29 cellular contexts compared by ENCODE assay signal in the genomic region with DNA sequence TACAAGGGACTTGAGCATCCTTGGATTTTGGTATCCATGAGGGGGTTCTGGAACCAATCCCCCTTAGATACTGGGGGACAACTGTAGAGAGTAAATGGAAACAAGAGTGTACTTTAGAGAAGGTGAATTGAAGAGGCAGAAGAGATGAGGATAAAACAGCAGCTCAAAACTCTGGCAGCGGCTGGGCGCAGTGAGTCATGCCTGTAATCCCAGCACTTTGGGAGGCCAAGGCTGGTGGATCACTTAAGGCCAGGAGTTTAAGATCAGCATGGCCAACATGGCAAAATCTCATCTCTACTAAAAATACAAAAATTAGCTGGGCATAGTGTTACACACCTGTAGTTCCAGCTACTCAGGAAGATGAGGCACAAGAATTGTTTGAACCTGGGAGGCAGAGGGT.
"Had no signal": no experiment of that assay in that cellular context is flagged by ENCODE, and none has a peak within 500 bp of the region (broad histone marks: within the 10 kb centered on the region; RNA-seq: fewer than 3 reads in every experiment).

No MANE protein-coding gene starts in this region.

- H3K36me3 Mint-ChIP-seq: naive thymus-derived CD8-positive, alpha-beta T cell; neural progenitor cell; stimulated activated naive B cell treated with anti-CD40 and anti-IgM and Interleukin-4, amounts not matched to agents 10 μg/mL and 1 μg/mL and 100 μg/mL, for 72 hours had no signal

- H3K9me3 ChIP-seq: lower lobe of right lung, neutrophil, prostate gland, testis, thyroid gland, vagina had no signal

- H3K4me1 Mint-ChIP-seq: naive thymus-derived CD8-positive, alpha-beta T cell; stimulated activated naive B cell treated with anti-CD40 and anti-IgM and Interleukin-4, amounts not matched to agents 10 μg/mL and 1 μg/mL and 100 μg/mL, for 72 hours had no signal

- H3K4me3 Mint-ChIP-seq: naive thymus-derived CD8-positive, alpha-beta T cell; nephron; neural progenitor cell; stimulated activated naive B cell treated with anti-CD40 and anti-IgM and Interleukin-4, amounts not matched to agents 10 μg/mL and 1 μg/mL and 100 μg/mL, for 72 hours had no signal

- H3K27me3 ChIP-seq: left lung, neural progenitor cell, neutrophil, stomach, testis, thyroid gland, transverse colon, upper lobe of left lung, vagina had no signal

- ATAC-seq: left colon; left lung; lower lobe of right lung; naive thymus-derived CD8-positive, alpha-beta T cell; right cardiac atrium; sciatic nerve; stimulated activated naive B cell treated with anti-CD40 and anti-IgM and Interleukin-4, amounts not matched to agents 10 μg/mL and 1 μg/mL and 100 μg/mL, for 72 hours; stimulated activated naive CD8-positive, alpha-beta T cell treated with anti-CD3 and anti-CD28 coated beads, Interleukin-15, Interleukin-2, amounts not matched to agents 100 U/mL and 50 U/mL, for 24 hours had no signal

- H3K36me3 ChIP-seq: left lung, lower lobe of right lung, neural progenitor cell, neutrophil, prostate gland, stomach, thyroid gland, transverse colon, upper lobe of left lung, vagina had no signal

- H3K4me1 ChIP-seq: left lung, lower lobe of right lung, prostate gland, testis, transverse colon had no signal

- DNase-seq: hippocampal formation; kidney; left colon; left lung; lower lobe of right lung; mammary epithelial cell; mesenchymal stem cell; naive thymus-derived CD8-positive, alpha-beta T cell; occipital lobe; retina; right cardiac atrium; stimulated activated CD4-positive, alpha-beta T cell treated with anti-CD3 and anti-CD28 coated beads, Interleukin-12 subunit alpha, Interleukin-12 subunit beta, amount 100 ng/mL, for 4 hours; stimulated activated CD4-positive, alpha-beta T cell treated with anti-CD3 and anti-CD28 coated beads, Interleukin-15, amount 100 ng/mL, for 24 hours; stimulated activated CD4-positive, alpha-beta T cell treated with anti-CD3 and anti-CD28 coated beads, Interleukin-2, amount 100 ng/mL, for 24 hours; stimulated activated CD4-positive, alpha-beta T cell treated with anti-CD3 and anti-CD28 coated beads, Interleukin-4, amount 100 ng/mL, for 1 hour; stimulated activated naive B cell treated with anti-CD40 and anti-IgM and Interleukin-4, amounts not matched to agents 10 μg/mL and 1 μg/mL and 100 μg/mL, for 72 hours; stimulated activated naive CD8-positive, alpha-beta T cell treated with anti-CD3 and anti-CD28 coated beads, Interleukin-15, Interleukin-2, amounts not matched to agents 100 U/mL and 50 U/mL, for 24 hours; stomach; testis; thyroid gland; transverse colon; upper lobe of left lung had no signal

- H3K27ac Mint-ChIP-seq: naive thymus-derived CD8-positive, alpha-beta T cell; nephron; neural progenitor cell; stimulated activated naive B cell treated with anti-CD40 and anti-IgM and Interleukin-4, amounts not matched to agents 10 μg/mL and 1 μg/mL and 100 μg/mL, for 72 hours had no signal

- H3K27ac ChIP-seq: left lung, lower lobe of right lung, neural progenitor cell, neutrophil, prostate gland, skin epidermis, stomach, testis, thyroid gland, transverse colon, upper lobe of left lung had no signal

- H3K4me3 ChIP-seq: left lung, lower lobe of right lung, neural progenitor cell, prostate gland, skin epidermis, stomach, testis, thyroid gland, transverse colon, upper lobe of left lung, vagina had no signal

- H3K27me3 Mint-ChIP-seq: naive thymus-derived CD8-positive, alpha-beta T cell; stimulated activated naive B cell treated with anti-CD40 and anti-IgM and Interleukin-4, amounts not matched to agents 10 μg/mL and 1 μg/mL and 100 μg/mL, for 72 hours had no signal
